20 cellular contexts compared by ENCODE assay signal in genomic region chr1:185974367-185974766, GRCh38.
"Had no signal": no experiment of that assay in that cellular context is flagged by ENCODE, and none has a peak within 500 bp of the region (broad histone marks: within the 10 kb centered on the region; RNA-seq: fewer than 3 reads in every experiment).

No MANE protein-coding gene starts in this region.

- ATAC-seq: activated naive CD4-positive, alpha-beta T cell treated with anti-CD3 and anti-CD28 coated beads, Interleukin-2, amount 50 U/mL, for 72 hours; gastrocnemius medialis; natural killer cell treated with Interleukin-12 subunit alpha and Interleukin-12 subunit beta and Interleukin-15 and Interleukin-18, amount 100 ng/mL, for 72 hours; stimulated activated naive CD8-positive, alpha-beta T cell treated with anti-CD3 and anti-CD28 coated beads, Interleukin-15, Interleukin-2, amounts not matched to agents 100 U/mL and 50 U/mL, for 24 hours had no signal

- H3K27me3 ChIP-seq: colonic mucosa, esophagus squamous epithelium, gastrocnemius medialis, ovary, thyroid gland had no signal

- H3K4me3 Mint-ChIP-seq: natural killer cell treated with Interleukin-12 subunit alpha and Interleukin-12 subunit beta and Interleukin-15 and Interleukin-18, amount 100 ng/mL, for 72 hours had no signal

- H3K4me1 ChIP-seq: colonic mucosa, prostate gland had no signal

- H3K27ac ChIP-seq: colonic mucosa, dorsolateral prefrontal cortex, ovary, prostate gland, thyroid gland, WERI-Rb-1 had no signal

- H3K4me3 ChIP-seq: colonic mucosa, dorsolateral prefrontal cortex, esophagus squamous epithelium, gastrocnemius medialis, ovary, prostate gland, thyroid gland had no signal

- H3K27ac Mint-ChIP-seq: activated naive CD4-positive, alpha-beta T cell treated with anti-CD3 and anti-CD28 coated beads, Interleukin-2, amount 50 U/mL, for 72 hours; natural killer cell treated with Interleukin-12 subunit alpha and Interleukin-12 subunit beta and Interleukin-15 and Interleukin-18, amount 100 ng/mL, for 72 hours had no signal

- H3K36me3 Mint-ChIP-seq: activated naive CD4-positive, alpha-beta T cell treated with anti-CD3 and anti-CD28 coated beads, Interleukin-2, amount 50 U/mL, for 72 hours; natural killer cell treated with Interleukin-12 subunit alpha and Interleukin-12 subunit beta and Interleukin-15 and Interleukin-18, amount 100 ng/mL, for 72 hours had no signal

- H3K9me3 ChIP-seq: colonic mucosa, esophagus squamous epithelium, gastrocnemius medialis, ovary, prostate gland, thyroid gland had no signal

- H3K9me3 Mint-ChIP-seq: activated naive CD4-positive, alpha-beta T cell treated with anti-CD3 and anti-CD28 coated beads, Interleukin-2, amount 50 U/mL, for 72 hours had no signal

- DNase-seq: activated CD4-positive, alpha-beta T cell treated with anti-CD3 and anti-CD28 coated beads, Interleukin-2, amount 50 U/mL, for 1 hour; activated CD4-positive, CD25-positive, alpha-beta regulatory T cell treated with anti-CD3 and anti-CD28 coated beads, Interleukin-2, amount 50 U/mL, for 72 hours; activated gamma-delta T cell treated with Interleukin-2 at 50 U/mL for 16 hours; activated T-cell treated with anti-CD3 and anti-CD28 coated beads, Interleukin-2, amount 50 U/mL, for 1 hour; aorta; central memory CD4-positive, alpha-beta T cell; colonic mucosa; dorsolateral prefrontal cortex; esophagus squamous epithelium; gastrocnemius medialis; hippocampal formation; ovary; stimulated activated CD4-positive, alpha-beta T cell treated with anti-CD3 and anti-CD28 coated beads, Interleukin-12 subunit alpha, Interleukin-12 subunit beta, amount 100 ng/mL, for 4 hours; stimulated activated CD4-positive, alpha-beta T cell treated with anti-CD3 and anti-CD28 coated beads, Interleukin-4, amount 100 ng/mL, for 4 hours; stimulated activated naive CD8-positive, alpha-beta T cell treated with anti-CD3 and anti-CD28 coated beads, Interleukin-15, Interleukin-2, amounts not matched to agents 100 U/mL and 50 U/mL, for 24 hours; thyroid gland; WERI-Rb-1 had no signal

- H3K36me3 ChIP-seq: colonic mucosa, esophagus squamous epithelium, gastrocnemius medialis, ovary, prostate gland, thyroid gland, WERI-Rb-1 had no signal
